ENCODE assay signal across 9 cellular contexts in genomic region chr19:48997972-48998371, GRCh38. TPM values are rescaled to one million over a fixed set of nuclear protein-coding genes. Genes with fewer than 3 reads are reported as not detected.
DNase-seq lines count a peak whose midpoint lies in the region; ATAC-seq and TF ChIP-seq lines count a peak whose summit lies in the region.
"Had no signal": no experiment of that assay in that cellular context is flagged by ENCODE, and none has a peak within 500 bp of the region (broad histone marks: within the 10 kb centered on the region; RNA-seq: fewer than 3 reads in every experiment).

No MANE protein-coding gene starts in this region.

- H3K9me3 ChIP-seq in Panc1 (ENCODE audit: control insufficient read depth, insufficient read depth, low read depth, low read length), result no peaks in the 10 kb centered on the region
- no peaks in the 10 kb centered on the region for H3K9me3 ChIP-seq in adipocyte (ENCODE audit: control insufficient read depth, low read length)

- ATAC-seq in Panc1 (no peak), GM18519 (IDR thresholded peaks at IDR 0.05; ENCODE audit: low FRiP score, unreplicated experiment) (no peak), GM18909 (IDR thresholded peaks at IDR 0.05; ENCODE audit: poor library complexity, unreplicated experiment) (no peak), HG03432 (IDR thresholded peaks at IDR 0.05; ENCODE audit: unreplicated experiment) (no peak)

- in situ Hi-C loops in GM13976 (cut with MboI; ENCODE audit: low sequenced_read_pairs, unreplicated experiment), result no loop called here
- in situ Hi-C loops in Panc1 (cut with HindIII; ENCODE audit: low pct_unique_long_range_greater_than_20kb, low sequenced_read_pairs), result no loop called here

- H3K4me3 ChIP-seq in AG10803 (ENCODE audit: low read length) (no peak overlapping the region), Panc1 (ENCODE audit: low read depth in 2 of 2, low read length in 2 of 2) (no peak overlapping the region), adipocyte (ENCODE audit: low read length) (no peak overlapping the region)

- H3K4me1 ChIP-seq in Panc1 (ENCODE audit: control insufficient read depth, insufficient read depth, low read length), result no peaks in the 10 kb centered on the region
- H3K4me1 ChIP-seq in adipocyte (ENCODE audit: control insufficient read depth, insufficient read depth, low read length), result peaks cover 11% of the 10 kb centered on the region

- POLR2A ChIA-PET in Panc1 (lab: Charles Lee), result interaction anchor here (0.7 kb wide), 1 partner anchor 275 kb away, joined by 8 read pairs; no protein-coding TSS in a partner anchor

- intact Hi-C loops in Panc1 (cut with micrococcal nuclease; ENCODE audit: unreplicated experiment), result no loop called here

- peaks cover 4% of the 10 kb centered on the region for H3K36me3 ChIP-seq in Panc1 (ENCODE audit: control insufficient read depth, insufficient read depth, low read length)
- no peaks in the 10 kb centered on the region for H3K36me3 ChIP-seq in adipocyte (ENCODE audit: control insufficient read depth, insufficient read depth, low read length, severe bottlenecking)

- BruUV-seq in Panc1 (replicated peaks; lab: Mats Ljungman, UMichigan), result no TSS peak

- CTCF ChIA-PET in Panc1 (lab: Charles Lee), result interaction anchor here (0.6 to 0.7 kb wide), 4 partner anchors 14 to 197 kb away, joined by 3 to 9 read pairs (median 4); partner anchors contain the start of gene CGB7

- DNase-seq in AG10803 (ENCODE audit: low read depth) (peak; percentile 49), GM13976 (ENCODE audit: low spot score) (peak; percentile 60), Panc1 (ENCODE audit: low read depth, low spot score) (no peak), adipocyte (ENCODE audit: low read depth) (peak; percentile 57), lung microvascular endothelial cell (ENCODE audit: low read depth in 2 of 2) (peak; percentile 66 to 69)

- no peak overlapping the region for H3K27ac ChIP-seq in Panc1 (ENCODE audit: low read length)

- H3K9ac ChIP-seq in adipocyte (ENCODE audit: low read length), result peak overlapping the region; percentile 11

- no peaks in the 10 kb centered on the region for H3K27me3 ChIP-seq in Panc1 (ENCODE audit: control insufficient read depth, insufficient read depth, low read length)
- no peaks in the 10 kb centered on the region for H3K27me3 ChIP-seq in adipocyte (replicated peaks; ENCODE audit: control insufficient read depth, insufficient read depth, low read length)

- TF ChIP-seq CTCF in AG10803 (conservative IDR thresholded peaks at IDR 0.05; ENCODE audit: low read length) (peak; percentile 54), GM13976 (IDR thresholded peaks at IDR 0.05; ENCODE audit: borderline replicate concordance, control extremely low read depth, extremely low read depth, insufficient read depth, missing control alignments) (peak; percentile 46), Panc1 (IDR thresholded peaks at IDR 0.05) (peak; percentile 73)

RNA-seq across cellular contexts. Expression of gene RUVBL2, which starts 4.3 kb away (rescaled TPM):
- total RNA-seq in Panc1 (2021; ENCODE audit: unreplicated experiment) (170 TPM), lung microvascular endothelial cell (113 and 138 TPM in 2 replicates)
- polyA plus RNA-seq in Panc1 (2012; ENCODE audit: insufficient read length), result 236 TPM

RNA-seq across cellular contexts. Expression of gene GYS1, which starts 4.9 kb away (rescaled TPM):
- 20.2 TPM for total RNA-seq in Panc1 (2021; ENCODE audit: unreplicated experiment)
- polyA plus RNA-seq in Panc1 (2012; ENCODE audit: insufficient read length), result 31.7 TPM
- total RNA-seq in lung microvascular endothelial cell, result 11.1 and 14.8 TPM in 2 replicates

RNA-seq across cellular contexts. Expression of gene LHB, which starts 18.9 kb away (rescaled TPM):
- total RNA-seq in Panc1 (2021; ENCODE audit: unreplicated experiment) (0.39 TPM), lung microvascular endothelial cell (not detected in 2 replicates)
- 1.9 TPM for polyA plus RNA-seq in Panc1 (2012; ENCODE audit: insufficient read length)
- total RNA-seq: subcutaneous adipose tissue had no signal

RNA-seq across cellular contexts. Expression of gene CGB3, which starts 26.2 kb away (rescaled TPM):
- total RNA-seq in Panc1 (2021; ENCODE audit: unreplicated experiment), result not detected
- 0.50 TPM for polyA plus RNA-seq in Panc1 (2012; ENCODE audit: insufficient read length)
- total RNA-seq in lung microvascular endothelial cell, result not detected in 2 replicates
- total RNA-seq: subcutaneous adipose tissue had no signal

RNA-seq across cellular contexts. Expression of gene FTL, which starts 32.9 kb away (rescaled TPM):
- 1,332 TPM for total RNA-seq in Panc1 (2021; ENCODE audit: unreplicated experiment)
- 1,550 TPM for polyA plus RNA-seq in Panc1 (2012; ENCODE audit: insufficient read length)
- 928 and 942 TPM in 2 replicates for total RNA-seq in lung microvascular endothelial cell
